8 cellular contexts compared by ENCODE assay signal in genomic region chr2:227482638-227483340, GRCh38. TPM values are rescaled to one million over a fixed set of nuclear protein-coding genes. Genes with fewer than 3 reads are reported as not detected.
A peak's percentile ranks its signal among the peaks of the same experiment; 100 is the strongest.
DNase-seq lines count a peak whose midpoint lies in the region; ATAC-seq and TF ChIP-seq lines count a peak whose summit lies in the region.

No MANE protein-coding gene starts in this region.

- H2BK120ac ChIP-seq in trophoblast cell (ENCODE audit: insufficient read depth, low read length, poor library complexity) = no peak overlapping the region

- no peak overlapping the region for H4K8ac ChIP-seq in trophoblast cell (ENCODE audit: low read depth, low read length)

- peak; percentile 93 for ATAC-seq in HG02938 (IDR thresholded peaks at IDR 0.05; ENCODE audit: unreplicated experiment)

- no peak overlapping the region for H4K91ac ChIP-seq in trophoblast cell (ENCODE audit: low read depth, low read length)

- peaks cover 84% of the 10 kb centered on the region for H3K4me1 Mint-ChIP-seq in activated T-cell treated with anti-CD3 and anti-CD28 coated beads, Interleukin-2, amount 50 U/mL, for 24 hours (ENCODE audit: low read depth)
- peaks cover 15% of the 10 kb centered on the region for H3K4me1 Mint-ChIP-seq in type B pancreatic cell (ENCODE audit: unreplicated experiment)

- peak overlapping the region; percentile 41 for H3K27ac ChIP-seq in OCI-LY3 (ENCODE audit: low read length)
- no peak overlapping the region for H3K27ac ChIP-seq in trophoblast cell (ENCODE audit: low read depth, low read length)

- TF ChIP-seq CTCF in OCI-LY3 (IDR thresholded peaks at IDR 0.05; ENCODE audit: low read depth, low read length) (no peak), type B pancreatic cell (conservative IDR thresholded peaks at IDR 0.05) (no peak)

- H3K36me3 ChIP-seq in OCI-LY3 (replicated peaks; ENCODE audit: low read depth, low read length) (peaks cover 6% of the 10 kb centered on the region), trophoblast cell (ENCODE audit: control insufficient read depth in 1 of 2, insufficient read depth in 2 of 2, low read length in 2 of 2) (no peaks in the 10 kb centered on the region)

- peak overlapping the region; percentile 49 for H3K4me2 ChIP-seq in OCI-LY3 (ENCODE audit: low read length)
- H3K4me2 ChIP-seq in trophoblast cell (ENCODE audit: low read length) = no peak overlapping the region

- no peaks in the 10 kb centered on the region for H3K9me3 ChIP-seq in OCI-LY3 (ENCODE audit: insufficient read depth, low read length)
- no peaks in the 10 kb centered on the region for H3K9me3 ChIP-seq in trophoblast cell (ENCODE audit: insufficient read depth, low read depth, low read length)

- no peak overlapping the region for H3K4me3 Mint-ChIP-seq in activated T-cell treated with anti-CD3 and anti-CD28 coated beads, Interleukin-2, amount 50 U/mL, for 24 hours
- H3K4me3 Mint-ChIP-seq in type B pancreatic cell = no peak overlapping the region

- H3K27me3 ChIP-seq in OCI-LY3 (ENCODE audit: low read depth, low read length) (no peaks in the 10 kb centered on the region), trophoblast cell (ENCODE audit: insufficient read depth, low read length) (no peaks in the 10 kb centered on the region)

- H3K4ac ChIP-seq in trophoblast cell (ENCODE audit: low read depth, low read length) = peak overlapping the region; percentile 89

- no peak overlapping the region for H3K23ac ChIP-seq in trophoblast cell (ENCODE audit: low read length)

- H3K79me1 ChIP-seq in trophoblast cell (ENCODE audit: low read length) = no peaks in the 10 kb centered on the region

- no peak overlapping the region for H4K12ac ChIP-seq in trophoblast cell (ENCODE audit: low read depth, low read length)

- H3K4me3 ChIP-seq in OCI-LY3 (ENCODE audit: low read length) (no peak overlapping the region; the same call in 1 of the 2 replicates), trophoblast cell (ENCODE audit: low read depth, low read length) (no peak overlapping the region)

- peaks cover 93% of the 10 kb centered on the region for H3K79me2 ChIP-seq in OCI-LY3 (ENCODE audit: low read length)
- H3K79me2 ChIP-seq in trophoblast cell (ENCODE audit: control insufficient read depth, insufficient read depth, low read length, poor library complexity) = peaks cover 6% of the 10 kb centered on the region

- H2AK5ac ChIP-seq in trophoblast cell (ENCODE audit: low read length) = no peak overlapping the region

- H2BK12ac ChIP-seq in trophoblast cell (ENCODE audit: low read length) = no peak overlapping the region

- no peak overlapping the region for H2BK5ac ChIP-seq in trophoblast cell (ENCODE audit: low read depth, low read length, poor library complexity)

- H3K14ac ChIP-seq in trophoblast cell (ENCODE audit: low read length) = no peak overlapping the region

- H3K9me3 Mint-ChIP-seq in activated T-cell treated with anti-CD3 and anti-CD28 coated beads, Interleukin-2, amount 50 U/mL, for 24 hours = peaks cover 7% of the 10 kb centered on the region
- peaks cover 8% of the 10 kb centered on the region for H3K9me3 Mint-ChIP-seq in type B pancreatic cell

- H2AFZ ChIP-seq in OCI-LY3 (ENCODE audit: low read depth, low read length) = no peak overlapping the region
- no peak overlapping the region for H2AFZ ChIP-seq in trophoblast cell (ENCODE audit: insufficient read depth, low read length, poor library complexity)

- peaks cover 25% of the 10 kb centered on the region for H3K4me1 ChIP-seq in OCI-LY3 (ENCODE audit: low read length)
- no peaks in the 10 kb centered on the region for H3K4me1 ChIP-seq in trophoblast cell (ENCODE audit: control insufficient read depth in 1 of 2, insufficient read depth in 2 of 2, low read length in 2 of 2)

- no peak overlapping the region for H3K18ac ChIP-seq in trophoblast cell (ENCODE audit: low read length)

- H4K20me1 ChIP-seq in OCI-LY3 (ENCODE audit: insufficient read depth, low read length) = peaks cover 48% of the 10 kb centered on the region

- H3K27me3 Mint-ChIP-seq in activated T-cell treated with anti-CD3 and anti-CD28 coated beads, Interleukin-2, amount 50 U/mL, for 24 hours = no peaks in the 10 kb centered on the region
- H3K27me3 Mint-ChIP-seq in type B pancreatic cell = no peaks in the 10 kb centered on the region

- peak overlapping the region; percentile 86 for H3K27ac Mint-ChIP-seq in activated T-cell treated with anti-CD3 and anti-CD28 coated beads, Interleukin-2, amount 50 U/mL, for 24 hours
- no peak overlapping the region for H3K27ac Mint-ChIP-seq in type B pancreatic cell

- no peak overlapping the region for H3K9ac ChIP-seq in OCI-LY3 (ENCODE audit: low read length)
- no peak overlapping the region for H3K9ac ChIP-seq in trophoblast cell (ENCODE audit: low read length)

- DNase-seq in activated T-cell treated with anti-CD3 and anti-CD28 coated beads, Interleukin-2, amount 50 U/mL, for 24 hours = no peak
- DNase-seq in activated T-cell treated with anti-CD3 and anti-CD28 coated beads, Interleukin-2, amount 50 U/mL, for 1 hour = no peak
- DNase-seq in trophoblast cell = no peak
- no peak for DNase-seq in type B pancreatic cell (ENCODE audit: extremely low spot score, unreplicated experiment)
- no peak for DNase-seq in HuH-7.5 (ENCODE audit: low spot score)
- DNase-seq in NCI-H446 (lab: John Stamatoyannopoulos, UW) = no peak

- no CpG with 5 or more reads among the region's 1 CpG for WGBS in trophoblast cell (ENCODE audit: extremely low coverage, insufficient coverage, insufficient read length)

- H3K36me3 Mint-ChIP-seq in activated T-cell treated with anti-CD3 and anti-CD28 coated beads, Interleukin-2, amount 50 U/mL, for 24 hours (ENCODE audit: low read depth) = peaks cover 49% of the 10 kb centered on the region
- peaks cover 15% of the 10 kb centered on the region for H3K36me3 Mint-ChIP-seq in type B pancreatic cell

RNA-seq across cellular contexts. Expression of gene AGFG1, which starts 10.8 kb away (rescaled TPM):
- 95.7 and 100 TPM in 2 replicates for polyA plus RNA-seq in trophoblast cell (2013)
- 63.2 and 75.6 TPM in 2 replicates for total RNA-seq in type B pancreatic cell (ENCODE audit: low replicate concordance)
